8 cellular contexts compared by ENCODE assay signal in genomic region chr14:72518809-72519377, GRCh38.
DNase-seq lines count a peak whose midpoint lies in the region; ATAC-seq lines count a peak whose summit lies in the region.

No MANE protein-coding gene starts in this region.

- peak overlapping the region; percentile 81 for H3K4me2 ChIP-seq in BLaER1

- H3K27ac ChIP-seq in BLaER1, result peak overlapping the region; percentile 45

- H3K36me3 Mint-ChIP-seq in stimulated activated naive B cell treated with anti-CD40 and anti-IgM and Interleukin-4, amounts not matched to agents 10 μg/mL and 1 μg/mL and 100 μg/mL, for 72 hours, result peaks cover 12 to 17% of the 10 kb centered on the region in 2 donors

- H3K4me3 Mint-ChIP-seq in stimulated activated naive B cell treated with anti-CD40 and anti-IgM and Interleukin-4, amounts not matched to agents 10 μg/mL and 1 μg/mL and 100 μg/mL, for 72 hours, result peak overlapping the region; percentile 2 to 14

- H3K27me3 Mint-ChIP-seq in stimulated activated naive B cell treated with anti-CD40 and anti-IgM and Interleukin-4, amounts not matched to agents 10 μg/mL and 1 μg/mL and 100 μg/mL, for 72 hours, result no peaks in the 10 kb centered on the region

- no peaks in the 10 kb centered on the region for H3K36me3 ChIP-seq in BLaER1

- no peaks in the 10 kb centered on the region for H4K20me1 ChIP-seq in BLaER1

- no peaks in the 10 kb centered on the region for H3K27me3 ChIP-seq in BLaER1

- H3K27ac Mint-ChIP-seq in stimulated activated naive B cell treated with anti-CD40 and anti-IgM and Interleukin-4, amounts not matched to agents 10 μg/mL and 1 μg/mL and 100 μg/mL, for 72 hours, result peak overlapping the region; percentile 90

- peaks cover 16% of the 10 kb centered on the region for H3K9me3 ChIP-seq in BLaER1

- no peak overlapping the region for H3K9ac ChIP-seq in BLaER1

- peak; percentile 70 for ATAC-seq in GM19455 (IDR thresholded peaks at IDR 0.05; ENCODE audit: unreplicated experiment)
- ATAC-seq in HG03520 (IDR thresholded peaks at IDR 0.05; ENCODE audit: unreplicated experiment), result peak; percentile 70
- ATAC-seq in stimulated activated naive B cell treated with anti-CD40 and anti-IgM and Interleukin-4, amounts not matched to agents 10 μg/mL and 1 μg/mL and 100 μg/mL, for 72 hours (replicated peaks), result peak; percentile 88 to 91

- H3K4me1 Mint-ChIP-seq in stimulated activated naive B cell treated with anti-CD40 and anti-IgM and Interleukin-4, amounts not matched to agents 10 μg/mL and 1 μg/mL and 100 μg/mL, for 72 hours, result peaks cover 48 to 84% of the 10 kb centered on the region in 2 donors

- H3K4me3 ChIP-seq in BLaER1, result peak overlapping the region; percentile 30; the same call in 1 of the 2 replicates

- peaks cover 49% of the 10 kb centered on the region for H3K4me1 ChIP-seq in BLaER1

- DNase-seq in activated CD8-positive, alpha-beta memory T cell treated with anti-CD3 and anti-CD28 coated beads, Interleukin-2, amount 50 U/mL, for 24 hours (ENCODE audit: extremely low read depth), result peak; percentile 9
- DNase-seq in stimulated activated naive B cell treated with anti-CD40 and anti-IgM and Interleukin-4, amounts not matched to agents 10 μg/mL and 1 μg/mL and 100 μg/mL, for 72 hours, result peak; percentile 36
- DNase-seq in NCI-H2227 treated with DMSO at 0.1 percent for 48 hours (lab: John Stamatoyannopoulos, UW) (no peak), HPDE6-E6E7 (ENCODE audit: extremely low spot score) (no peak), NCI-H446 (lab: John Stamatoyannopoulos, UW) (no peak)

- H3K9me3 Mint-ChIP-seq in stimulated activated naive B cell treated with anti-CD40 and anti-IgM and Interleukin-4, amounts not matched to agents 10 μg/mL and 1 μg/mL and 100 μg/mL, for 72 hours, result peaks cover 6 to 17% of the 10 kb centered on the region in 2 donors

Comparison
In these comparisons a context has a peak if more than half of its experiments do, and no peak if none do; other contexts are left out.
1. DNase-seq: peak in activated CD8-positive, alpha-beta memory T cell treated with anti-CD3 and anti-CD28 coated beads, Interleukin-2, amount 50 U/mL, for 24 hours (single experiment) and stimulated activated naive B cell treated with anti-CD40 and anti-IgM and Interleukin-4, amounts not matched to agents 10 μg/mL and 1 μg/mL and 100 μg/mL, for 72 hours (single experiment); none in NCI-H2227 treated with DMSO at 0.1 percent for 48 hours (single experiment), HPDE6-E6E7 (single experiment) and NCI-H446 (0 of 2).
2. Peak in every context shown above with its lines, with median percentiles within 50 percentile points of each other: ATAC-seq.